8 cellular contexts compared by ENCODE assay signal in the genomic region with DNA sequence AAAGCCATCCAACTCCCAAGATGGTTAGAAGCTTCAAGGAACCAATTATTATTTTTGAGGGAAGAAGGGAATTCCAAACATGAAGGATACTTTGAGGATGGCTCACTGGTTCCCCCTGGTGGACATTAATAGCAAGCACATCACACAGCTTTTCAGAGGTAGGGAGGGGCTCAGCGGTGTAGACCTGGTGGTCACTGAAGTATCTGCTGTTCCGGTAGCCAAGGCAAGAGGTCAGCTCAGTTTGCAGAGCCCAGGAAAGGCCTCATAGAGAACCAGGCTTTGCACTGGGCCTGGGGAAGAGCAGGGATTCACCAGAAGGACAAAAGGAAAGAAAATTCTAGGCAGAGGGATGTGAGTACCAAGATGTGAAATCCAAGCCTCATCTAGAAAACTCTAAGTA.
A peak's percentile ranks its signal among the peaks of the same experiment; 100 is the strongest.
DNase-seq lines count a peak whose midpoint lies in the region; ATAC-seq, FAIRE-seq and TF ChIP-seq lines count a peak whose summit lies in the region.

No MANE protein-coding gene starts in this region.

- H3K36me3 ChIP-seq in body of pancreas (replicated peaks in 1 of 2; ENCODE audit: insufficient read depth in 1 of 2, low read depth in 2 of 2) (no peaks in the 10 kb centered on the region), HepG2 (replicated peaks in 1 of 2; ENCODE audit: control insufficient read depth in 1 of 2, insufficient read depth in 2 of 2, low read length in 2 of 2) (no peaks in the 10 kb centered on the region)

- H3K79me2 ChIP-seq in HepG2 (ENCODE audit: insufficient read depth, low read length), result no peaks in the 10 kb centered on the region

- no peak for TF ChIP-seq EP300 in HepG2 (IDR thresholded peaks at IDR 0.05; ENCODE audit: low read depth in 2 of 2, low read length in 2 of 2)
- TF ChIP-seq EP300 in HepG2 (CRISPR knock-in tag; IDR thresholded peaks at IDR 0.05; ENCODE audit: borderline replicate concordance), result no peak

- TF ChIP-seq CTCF in AG09319 (IDR thresholded peaks at IDR 0.05; ENCODE audit: low read depth, low read length) (peak; percentile 92), GM10266 (IDR thresholded peaks at IDR 0.05; ENCODE audit: control insufficient read depth, insufficient read depth, low read depth, missing control alignments) (peak; percentile 78), body of pancreas (IDR thresholded peaks at IDR 0.05) (peak; percentile 67 to 94 (median 80)), HepG2 (CRISPR knock-in tag; IDR thresholded peaks at IDR 0.05) (peak; percentile 69)

- BruUV-seq in HepG2 (replicated peaks; lab: Mats Ljungman, UMichigan), result no TSS peak

- POLR2A ChIA-PET in HepG2 (lab: Yijun Ruan, JAX), result no interaction called here

- CTCF ChIA-PET in HepG2 (lab: Yijun Ruan, JAX; ENCODE audit: low intra/inter-chr PET ratio, low total read pairs), result interaction anchor here (0.8 to 1.0 kb wide), 2 partner anchors 13 to 483 kb away, joined by 3 read pairs; no protein-coding TSS in a partner anchor

- peak; percentile 74 for FAIRE-seq in HepG2 (lab: Jason Lieb, UNC)

- H3K27me3 ChIP-seq in body of pancreas (no peaks in the 10 kb centered on the region), HepG2 (ENCODE audit: control insufficient read depth in 1 of 2, insufficient read depth in 2 of 2, low read length in 2 of 2) (no peaks in the 10 kb centered on the region)

- H4K20me1 ChIP-seq in HepG2 (ENCODE audit: insufficient read depth, low read length), result no peaks in the 10 kb centered on the region

- no peak overlapping the region for H3K4me3 ChIP-seq in body of pancreas
- no peak overlapping the region for H3K4me3 ChIP-seq in HepG2 (replicated peaks in 1 of 3; ENCODE audit: insufficient read depth in 1 of 3, low read depth in 2 of 3, low read length in 3 of 3)

- H3K4me1 ChIP-seq in body of pancreas (no peaks in the 10 kb centered on the region), HepG2 (ENCODE audit: insufficient read depth, low read length) (peaks cover 15% of the 10 kb centered on the region)

- no peak for TF ChIP-seq POLR2A in body of pancreas (IDR thresholded peaks at IDR 0.05)
- no peak for TF ChIP-seq POLR2A in HepG2 (IDR thresholded peaks at IDR 0.05; ENCODE audit: insufficient read depth in 1 of 2, low read depth in 2 of 2, low read length in 2 of 2)

- 0 to 24% methylated on average over 2 of the region's 2 CpGs for WGBS in body of pancreas, 2 donors
- WGBS in HepG2 (ENCODE audit: low lambda C conversion rate), result 14% methylated on average over 2 of the region's 2 CpGs

- TF ChIP-seq RAD21 in HepG2 (CRISPR knock-in tag; IDR thresholded peaks at IDR 0.05), result peak; percentile 13; the same call in 1 of the 2 replicates

- no peak for ATAC-seq in body of pancreas
- peak; percentile 87 for ATAC-seq in HepG2
- ATAC-seq in GM19023 (IDR thresholded peaks at IDR 0.05; ENCODE audit: unreplicated experiment), result no peak
- no peak for ATAC-seq in HG03378 (IDR thresholded peaks at IDR 0.05; ENCODE audit: unreplicated experiment)
- ATAC-seq in GM19035 (IDR thresholded peaks at IDR 0.05; ENCODE audit: unreplicated experiment), result no peak

- no peak overlapping the region for H3K4me2 ChIP-seq in HepG2 (ENCODE audit: low read depth, low read length)

- H2AFZ ChIP-seq in HepG2 (ENCODE audit: low read length), result no peak overlapping the region

- intact Hi-C loops in body of pancreas (cut with DNase I), result no loop called here
- intact Hi-C loops in HepG2 (cut with micrococcal nuclease; ENCODE audit: unreplicated experiment), result loop anchor here (5.0 kb wide), 2 partner anchors 618 to 638 kb away; no protein-coding TSS in a partner anchor

- in situ Hi-C loops in HepG2 (cut with HindIII; ENCODE audit: extremely low pct_ligation_motif_present, low pct_unique_long_range_greater_than_20kb), result no loop called here

- DNase-seq in AG09319 (ENCODE audit: extremely low read depth, low read depth) (no peak), GM10266 (ENCODE audit: extremely low spot score) (peak; percentile 61), NCI-H1694 (lab: John Stamatoyannopoulos, UW) (peak; percentile 17), body of pancreas (peak; percentile 20 to 35 (median 30)), HepG2 (ENCODE audit: low spot score) (peak; percentile 63)

- no peaks in the 10 kb centered on the region for H3K9me3 ChIP-seq in body of pancreas
- peaks cover 6% of the 10 kb centered on the region; the same call in 1 of the 2 replicates for H3K9me3 ChIP-seq in HepG2 (ENCODE audit: low read length)

- no peak overlapping the region for H3K9ac ChIP-seq in HepG2 (ENCODE audit: insufficient read depth, low read depth, low read length)

- no peak overlapping the region for H3K27ac ChIP-seq in body of pancreas
- H3K27ac ChIP-seq in HepG2 (ENCODE audit: extremely low read length, insufficient read depth, low read length), result no peak overlapping the region

TF ChIP-seq in HepG2, 621 proteins besides CTCF, POLR2A, EP300 and RAD21:
- TF ChIP-seq, protein P1, sequence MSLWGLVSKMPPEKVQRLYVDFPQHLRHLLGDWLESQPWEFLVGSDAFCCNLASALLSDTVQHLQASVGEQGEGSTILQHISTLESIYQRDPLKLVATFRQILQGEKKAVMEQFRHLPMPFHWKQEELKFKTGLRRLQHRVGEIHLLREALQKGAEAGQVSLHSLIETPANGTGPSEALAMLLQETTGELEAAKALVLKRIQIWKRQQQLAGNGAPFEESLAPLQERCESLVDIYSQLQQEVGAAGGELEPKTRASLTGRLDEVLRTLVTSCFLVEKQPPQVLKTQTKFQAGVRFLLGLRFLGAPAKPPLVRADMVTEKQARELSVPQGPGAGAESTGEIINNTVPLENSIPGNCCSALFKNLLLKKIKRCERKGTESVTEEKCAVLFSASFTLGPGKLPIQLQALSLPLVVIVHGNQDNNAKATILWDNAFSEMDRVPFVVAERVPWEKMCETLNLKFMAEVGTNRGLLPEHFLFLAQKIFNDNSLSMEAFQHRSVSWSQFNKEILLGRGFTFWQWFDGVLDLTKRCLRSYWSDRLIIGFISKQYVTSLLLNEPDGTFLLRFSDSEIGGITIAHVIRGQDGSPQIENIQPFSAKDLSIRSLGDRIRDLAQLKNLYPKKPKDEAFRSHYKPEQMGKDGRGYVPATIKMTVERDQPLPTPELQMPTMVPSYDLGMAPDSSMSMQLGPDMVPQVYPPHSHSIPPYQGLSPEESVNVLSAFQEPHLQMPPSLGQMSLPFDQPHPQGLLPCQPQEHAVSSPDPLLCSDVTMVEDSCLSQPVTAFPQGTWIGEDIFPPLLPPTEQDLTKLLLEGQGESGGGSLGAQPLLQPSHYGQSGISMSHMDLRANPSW (CRISPR knock-in tag; IDR thresholded peaks at IDR 0.05; ENCODE audit: borderline replicate concordance), result no peak
- no peak for TF ChIP-seq NKX3-1 (CRISPR knock-in tag; IDR thresholded peaks at IDR 0.05)
- peak; percentile 56; the same call in 1 of the 2 replicates for TF ChIP-seq SMC3 (IDR thresholded peaks at IDR 0.05; ENCODE audit: low read length)
- peak; percentile 36; the same call in 1 of the 2 replicates for TF ChIP-seq STAG1 (CRISPR knock-in tag; IDR thresholded peaks at IDR 0.05)
